In the genomic region with DNA sequence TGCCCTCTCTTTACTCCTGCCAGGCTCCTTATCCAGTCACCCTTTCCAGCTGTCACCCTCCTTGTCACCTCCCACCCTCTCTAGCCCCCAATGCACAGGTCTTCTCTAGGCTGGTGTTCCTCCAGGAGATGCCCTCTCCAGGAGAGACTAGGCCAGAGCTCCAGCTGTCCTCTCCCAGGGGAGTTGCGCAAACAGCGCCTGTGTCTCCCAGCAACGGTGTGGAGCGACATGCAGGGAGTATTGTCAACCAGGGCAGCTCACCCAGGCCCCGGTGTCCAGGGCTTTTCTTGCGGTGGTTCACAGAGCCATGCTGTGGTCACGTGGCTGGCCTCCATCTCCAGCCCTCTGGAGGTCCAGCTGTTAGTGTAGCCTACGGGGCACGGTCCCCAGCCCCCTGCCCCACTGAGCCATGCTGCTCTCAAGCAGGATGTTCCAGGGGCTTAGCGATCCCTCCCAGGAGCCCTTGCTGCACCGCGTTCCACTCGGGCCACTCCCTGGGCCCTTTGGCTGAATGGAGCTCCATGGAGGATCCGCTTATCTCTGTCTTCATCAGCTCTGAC, we compare ENCODE assay signal across 29 cellular contexts. TPM values are rescaled to one million over a fixed set of nuclear protein-coding genes. Genes with fewer than 3 reads are reported as not detected.
DNase-seq lines count a peak whose midpoint lies in the region; ATAC-seq, FAIRE-seq and TF ChIP-seq lines count a peak whose summit lies in the region.
"Had no signal": no experiment of that assay in that cellular context is flagged by ENCODE, and none has a peak within 500 bp of the region (broad histone marks: within the 10 kb centered on the region; RNA-seq: fewer than 3 reads in every experiment).

No MANE protein-coding gene starts in this region.

- TF ChIP-seq CTCF in IMR-90 (conservative IDR thresholded peaks at IDR 0.05; ENCODE audit: low read depth, low read length) (no peak), K562 (IDR thresholded peaks at IDR 0.05 in 2 of 3, conservative IDR thresholded peaks at IDR 0.05 in 1 of 3; ENCODE audit: insufficient read depth in 2 of 3, low read depth in 1 of 3, low read length in 3 of 3) (no peak)

- H3K36me3 ChIP-seq in IMR-90 (ENCODE audit: control insufficient read depth, insufficient read depth, low read length) (no peaks in the 10 kb centered on the region), K562 (ENCODE audit: control insufficient read depth, insufficient read depth, low read length) (no peaks in the 10 kb centered on the region)
- no peaks in the 10 kb centered on the region for H3K36me3 ChIP-seq in CD4-positive, alpha-beta memory T cell (ENCODE audit: insufficient read depth, low read length)
- H3K36me3 ChIP-seq: ascending aorta, lower lobe of right lung, sigmoid colon had no signal

- no peak overlapping the region for H2BK15ac ChIP-seq in IMR-90 (ENCODE audit: low read depth, low read length)

- H3K4me3 ChIP-seq in IMR-90 (ENCODE audit: insufficient read depth, low read depth, low read length) (no peak overlapping the region), K562 (no peak overlapping the region)
- no peak overlapping the region for H3K4me3 ChIP-seq in CD4-positive, alpha-beta memory T cell (ENCODE audit: low read length in 2 of 2)
- H3K4me3 ChIP-seq: ascending aorta, lower lobe of right lung, mucosa of descending colon, sigmoid colon had no signal

- no peak overlapping the region for H4K8ac ChIP-seq in IMR-90 (ENCODE audit: low read depth in 2 of 2, low read length in 2 of 2)

- no peaks in the 10 kb centered on the region for H3K36me3 Mint-ChIP-seq in stimulated activated naive B cell treated with anti-CD40 and anti-IgM and Interleukin-4, amounts not matched to agents 10 μg/mL and 1 μg/mL and 100 μg/mL, for 72 hours
- H3K36me3 Mint-ChIP-seq in activated T-cell treated with anti-CD3 and anti-CD28 coated beads, Interleukin-2, amount 50 U/mL, for 4 hours (ENCODE audit: insufficient read depth), result no peaks in the 10 kb centered on the region
- no peaks in the 10 kb centered on the region for H3K36me3 Mint-ChIP-seq in CD4-positive, alpha-beta memory T cell
- H3K36me3 Mint-ChIP-seq: activated naive CD4-positive, alpha-beta T cell treated with anti-CD3 and anti-CD28 coated beads, Interleukin-2, amount 10 ng/mL, durations not matched to agents 7 days and 5 days had no signal

- no peak for TF ChIP-seq EP300 in K562 (IDR thresholded peaks at IDR 0.05; ENCODE audit: low read length)

- H4K91ac ChIP-seq in IMR-90 (ENCODE audit: insufficient read depth, low read depth, low read length), result no peak overlapping the region

- FAIRE-seq in K562 (lab: Jason Lieb, UNC), result no peak
- FAIRE-seq: frontal cortex, urothelium cell line had no signal

- no peak overlapping the region for H3K4me2 ChIP-seq in IMR-90 (ENCODE audit: low read depth, low read length)
- no peak overlapping the region for H3K4me2 ChIP-seq in K562 (ENCODE audit: insufficient read depth, low read length)

- H3K18ac ChIP-seq in IMR-90 (ENCODE audit: low read depth, low read length), result no peak overlapping the region

- CTCF ChIA-PET in IMR-90 (lab: Yijun Ruan, JAX) (interaction anchor here (0.6 kb wide), 2 partner anchors 10 to 16 kb away, joined by 3 read pairs; no protein-coding TSS in a partner anchor), K562 (lab: Yijun Ruan, JAX; ENCODE audit: low intra/inter-chr PET ratio) (no interaction called here)
- CTCF ChIA-PET in CD4-positive, alpha-beta memory T cell (lab: Charles Lee; ENCODE audit: partially characterized antibody), result interaction anchor here (2.2 kb wide), 1 partner anchor 9 kb away, joined by 8 read pairs; no protein-coding TSS in a partner anchor

- peaks cover 3 to 6% of the 10 kb centered on the region in 2 donors for H3K4me1 Mint-ChIP-seq in stimulated activated naive B cell treated with anti-CD40 and anti-IgM and Interleukin-4, amounts not matched to agents 10 μg/mL and 1 μg/mL and 100 μg/mL, for 72 hours
- H3K4me1 Mint-ChIP-seq in activated T-cell treated with anti-CD3 and anti-CD28 coated beads, Interleukin-2, amount 50 U/mL, for 4 hours (ENCODE audit: low read depth), result no peaks in the 10 kb centered on the region
- H3K4me1 Mint-ChIP-seq in CD4-positive, alpha-beta memory T cell, result no peaks in the 10 kb centered on the region
- H3K4me1 Mint-ChIP-seq: activated naive CD4-positive, alpha-beta T cell treated with anti-CD3 and anti-CD28 coated beads, Interleukin-2, amount 10 ng/mL, durations not matched to agents 7 days and 5 days; neural crest cell had no signal

- H4K5ac ChIP-seq in IMR-90 (ENCODE audit: low read depth, low read length), result no peak overlapping the region

- peak overlapping the region; percentile 20 for H3K27ac Mint-ChIP-seq in stimulated activated naive B cell treated with anti-CD40 and anti-IgM and Interleukin-4, amounts not matched to agents 10 μg/mL and 1 μg/mL and 100 μg/mL, for 72 hours
- H3K27ac Mint-ChIP-seq in CD4-positive, alpha-beta memory T cell, result peak overlapping the region in 1 of 7 donors; percentile 65
- H3K27ac Mint-ChIP-seq: activated naive CD4-positive, alpha-beta T cell treated with anti-CD3 and anti-CD28 coated beads, Interleukin-2, amount 10 ng/mL, durations not matched to agents 7 days and 5 days had no signal

- no peak overlapping the region for H3K9ac ChIP-seq in IMR-90 (ENCODE audit: low read depth, low read length)
- 0 out of 4 replicates have a peak overlapping the region, but pooled peaks of 1 of the 2 experiments have one; percentile 28 for H3K9ac ChIP-seq in K562 (ENCODE audit: insufficient read depth in 1 of 2, low read depth in 2 of 2, low read length in 2 of 2)

- H3K79me2 ChIP-seq in K562 (ENCODE audit: control insufficient read depth, insufficient read depth, low read length), result no peaks in the 10 kb centered on the region

- DNase-seq in Right ventricle myocardium superior (peak; percentile 55), left cardiac atrium (no peak), IMR-90 (no peak), K562 (ENCODE audit: extremely low read depth in 1 of 4, low spot score in 3 of 4) (peak in 2 of 4 experiments; percentile 18 to 23)
- no peak for DNase-seq in stimulated activated naive B cell treated with anti-CD40 and anti-IgM and Interleukin-4, amounts not matched to agents 10 μg/mL and 1 μg/mL and 100 μg/mL, for 72 hours
- DNase-seq in activated T-cell treated with anti-CD3 and anti-CD28 coated beads, Interleukin-2, amount 50 U/mL, for 4 hours, result no peak
- no peak for DNase-seq in CD4-positive, alpha-beta memory T cell
- DNase-seq: activated CD4-positive, alpha-beta T cell treated with anti-CD3 and anti-CD28 coated beads for 4 hours; activated naive CD4-positive, alpha-beta T cell treated with anti-CD3 and anti-CD28 coated beads, Interleukin-2, amount 10 ng/mL, durations not matched to agents 7 days and 5 days; activated T-cell treated with anti-CD3 and anti-CD28 coated beads, Interleukin-2, amount 50 U/mL, for 48 hours; islet precursor cell; lower lobe of right lung; mucosa of descending colon; NCI-H1048; NCI-H2029 treated with DMSO at 0.1 percent for 48 hours; NCI-H526 treated with DMSO at 0.1 percent for 48 hours; OCI-M1; SHP77 treated with DMSO at 0.1 percent for 48 hours; sigmoid colon; T-helper 1 cell had no signal

- H3K9me1 ChIP-seq in IMR-90 (ENCODE audit: insufficient read depth, low read length) (no peaks in the 10 kb centered on the region), K562 (ENCODE audit: control insufficient read depth, insufficient read depth, low read length) (no peaks in the 10 kb centered on the region)

- H3K79me1 ChIP-seq in IMR-90 (ENCODE audit: low read depth in 1 of 2, low read length in 2 of 2), result no peaks in the 10 kb centered on the region

- H4K20me1 ChIP-seq in IMR-90 (ENCODE audit: insufficient read depth, low read length) (no peaks in the 10 kb centered on the region), K562 (replicated peaks; ENCODE audit: control insufficient read depth, insufficient read depth, low read length) (peaks cover 5% of the 10 kb centered on the region; the same call in 1 of the 2 replicates)

- H3K56ac ChIP-seq in IMR-90 (ENCODE audit: extremely low read depth, insufficient read depth, low read length), result no peak overlapping the region

- 81% methylated on average over 12 of the region's 14 CpGs; no CpG with 5 or more reads in 1 of the 2 experiments for WGBS in IMR-90 (ENCODE audit: extremely low coverage in 2 of 2, insufficient read length in 1 of 2), 2 experiments
- WGBS in K562 (ENCODE audit: insufficient coverage, low coverage, missing lambda C conversion rate), result 18% methylated on average over 12 of the region's 14 CpGs

- TF ChIP-seq RAD21 in IMR-90 (IDR thresholded peaks at IDR 0.05; ENCODE audit: low read length) (no peak), K562 (CRISPR knock-in tag; conservative IDR thresholded peaks at IDR 0.05 in 1 of 2, IDR thresholded peaks at IDR 0.05 in 1 of 2) (no peak)

- no peak for ATAC-seq in Right ventricle myocardium superior (ENCODE audit: poor library complexity)
- no peak for ATAC-seq in left cardiac atrium
- ATAC-seq in IMR-90 (ENCODE audit: low read depth), result no peak
- ATAC-seq in K562, result peak; percentile 40
- ATAC-seq in stimulated activated naive B cell treated with anti-CD40 and anti-IgM and Interleukin-4, amounts not matched to agents 10 μg/mL and 1 μg/mL and 100 μg/mL, for 72 hours (replicated peaks), result no peak
- ATAC-seq in activated T-cell treated with anti-CD3 and anti-CD28 coated beads, Interleukin-2, amount 50 U/mL, for 4 hours, result no peak
- no peak for ATAC-seq in GM18858 (IDR thresholded peaks at IDR 0.05; ENCODE audit: unreplicated experiment)
- ATAC-seq: HCT116, lower lobe of right lung, mucosa of descending colon had no signal

- peaks cover 5% of the 10 kb centered on the region; the same call in 1 of the 2 replicates for H3K9me3 ChIP-seq in IMR-90 (ENCODE audit: control insufficient read depth, insufficient read depth, low read length)
- no peaks in the 10 kb centered on the region for H3K9me3 ChIP-seq in K562 (replicated peaks; ENCODE audit: control insufficient read depth, insufficient read depth, low read depth, low read length)
- no peaks in the 10 kb centered on the region for H3K9me3 ChIP-seq in CD4-positive, alpha-beta memory T cell (ENCODE audit: control insufficient read depth in 1 of 2, low read length in 2 of 2)
- H3K9me3 ChIP-seq: ascending aorta, lower lobe of right lung, mucosa of descending colon, sigmoid colon had no signal

- H2AFZ ChIP-seq in IMR-90 (replicated peaks; ENCODE audit: low read length, poor library complexity) (no peak overlapping the region), K562 (ENCODE audit: low read depth, low read length) (peak overlapping the region; percentile 54; the same call in 1 of the 2 replicates)

- no peak for TF ChIP-seq POLR2A in IMR-90 (IDR thresholded peaks at IDR 0.05; ENCODE audit: low read depth, low read length)
- no peak for TF ChIP-seq POLR2A in K562 (conservative IDR thresholded peaks at IDR 0.05)

- H3K4me1 ChIP-seq in IMR-90 (ENCODE audit: control insufficient read depth, insufficient read depth, low read length) (no peaks in the 10 kb centered on the region), K562 (replicated peaks in 1 of 2; ENCODE audit: control insufficient read depth in 2 of 2, insufficient read depth in 2 of 2, low read length in 2 of 2) (peaks cover 0 to 23% of the 10 kb centered on the region in 2 experiments; a peak in 3 of 5 replicates)
- H3K4me1 ChIP-seq in CD4-positive, alpha-beta memory T cell (ENCODE audit: insufficient read depth, low read length), result no peaks in the 10 kb centered on the region
- H3K4me1 ChIP-seq: ascending aorta, lower lobe of right lung, sigmoid colon had no signal

- H3K27me3 Mint-ChIP-seq in stimulated activated naive B cell treated with anti-CD40 and anti-IgM and Interleukin-4, amounts not matched to agents 10 μg/mL and 1 μg/mL and 100 μg/mL, for 72 hours, result peaks cover 2 to 10% of the 10 kb centered on the region in 2 donors
- H3K27me3 Mint-ChIP-seq in activated T-cell treated with anti-CD3 and anti-CD28 coated beads, Interleukin-2, amount 50 U/mL, for 4 hours (ENCODE audit: low read depth), result no peaks in the 10 kb centered on the region
- no peaks in the 10 kb centered on the region for H3K27me3 Mint-ChIP-seq in CD4-positive, alpha-beta memory T cell

- H2AK5ac ChIP-seq in IMR-90 (ENCODE audit: low read depth, low read length), result no peak overlapping the region

- H3K14ac ChIP-seq in IMR-90 (replicated peaks; ENCODE audit: low read depth, low read length), result no peak overlapping the region

- POLR2A ChIA-PET in IMR-90 (lab: Charles Lee; ENCODE audit: unreplicated experiment), result no interaction called here
- POLR2A ChIA-PET in K562 (lab: Yijun Ruan, JAX), result interaction anchor here (0.5 to 1.6 kb wide), 6 partner anchors 9 to 532 kb away, joined by 3 to 5 read pairs (median 3); no protein-coding TSS in a partner anchor
- POLR2A ChIA-PET in CD4-positive, alpha-beta memory T cell (lab: Charles Lee; ENCODE audit: partially characterized antibody), result no interaction called here

- no peak overlapping the region for H3K4me3 Mint-ChIP-seq in stimulated activated naive B cell treated with anti-CD40 and anti-IgM and Interleukin-4, amounts not matched to agents 10 μg/mL and 1 μg/mL and 100 μg/mL, for 72 hours
- no peak overlapping the region for H3K4me3 Mint-ChIP-seq in activated T-cell treated with anti-CD3 and anti-CD28 coated beads, Interleukin-2, amount 50 U/mL, for 4 hours
- H3K4me3 Mint-ChIP-seq in CD4-positive, alpha-beta memory T cell, result no peak overlapping the region
- H3K4me3 Mint-ChIP-seq: activated naive CD4-positive, alpha-beta T cell treated with anti-CD3 and anti-CD28 coated beads, Interleukin-2, amount 10 ng/mL, durations not matched to agents 7 days and 5 days; neural crest cell had no signal

- intact Hi-C loops in Right ventricle myocardium superior (cut with DNase I) (no loop called here), left cardiac atrium (cut with DNase I) (no loop called here), IMR-90 (cut with micrococcal nuclease) (no loop called here), K562 (cut with micrococcal nuclease) (no loop called here)
- intact Hi-C loops in CD4-positive, alpha-beta memory T cell (cut with micrococcal nuclease), result no loop called here

- H2BK120ac ChIP-seq in IMR-90 (ENCODE audit: low read depth, low read length), result no peak overlapping the region

- no peak overlapping the region for H3K23ac ChIP-seq in IMR-90 (ENCODE audit: low read depth, low read length)

- peak overlapping the region; percentile 16 for H2AK9ac ChIP-seq in IMR-90 (replicated peaks; ENCODE audit: low read depth, low read length, poor library complexity)

- dilution Hi-C loops in IMR-90 (cut with HindIII; ENCODE audit: low sequenced_read_pairs, unreplicated experiment), result no loop called here

- H2BK5ac ChIP-seq in IMR-90 (ENCODE audit: low read depth, low read length, poor library complexity, severe bottlenecking), result no peak overlapping the region

- no peak overlapping the region for H3K4ac ChIP-seq in IMR-90 (ENCODE audit: low read depth, low read length)

- H3K27me3 ChIP-seq in IMR-90 (ENCODE audit: control insufficient read depth, insufficient read depth, low read length), result peaks cover 17% of the 10 kb centered on the region; the same call in 1 of the 2 replicates
- peaks cover 30 to 79% of the 10 kb centered on the region in 2 experiments; a peak in 4 of 5 replicates for H3K27me3 ChIP-seq in K562 (ENCODE audit: control insufficient read depth in 2 of 2, insufficient read depth in 2 of 2, low read length in 2 of 2)
- no peaks in the 10 kb centered on the region for H3K27me3 ChIP-seq in CD4-positive, alpha-beta memory T cell (ENCODE audit: insufficient read depth, low read length)
- H3K27me3 ChIP-seq: ascending aorta, sigmoid colon had no signal

- BruUV-seq in IMR-90 (replicated peaks; lab: Mats Ljungman, UMichigan) (no TSS peak), K562 (replicated peaks; lab: Mats Ljungman, UMichigan) (no TSS peak)

- H3K27ac ChIP-seq in IMR-90 (ENCODE audit: insufficient read depth, low read length) (no peak overlapping the region), K562 (ENCODE audit: extremely low read depth, low read depth, low read length) (no peak overlapping the region)
- H3K27ac ChIP-seq in CD4-positive, alpha-beta memory T cell (ENCODE audit: low read depth, low read length), result no peak overlapping the region
- H3K27ac ChIP-seq: ascending aorta, lower lobe of right lung, sigmoid colon had no signal

- H3K9me3 Mint-ChIP-seq in stimulated activated naive B cell treated with anti-CD40 and anti-IgM and Interleukin-4, amounts not matched to agents 10 μg/mL and 1 μg/mL and 100 μg/mL, for 72 hours, result no peaks in the 10 kb centered on the region
- H3K9me3 Mint-ChIP-seq in activated T-cell treated with anti-CD3 and anti-CD28 coated beads, Interleukin-2, amount 50 U/mL, for 4 hours, result no peaks in the 10 kb centered on the region
- H3K9me3 Mint-ChIP-seq in CD4-positive, alpha-beta memory T cell, result peaks cover 0 to 2% (median 0%) of the 10 kb centered on the region in 8 donors
- H3K9me3 Mint-ChIP-seq: activated naive CD4-positive, alpha-beta T cell treated with anti-CD3 and anti-CD28 coated beads, Interleukin-2, amount 10 ng/mL, durations not matched to agents 7 days and 5 days; neural crest cell had no signal

- no peak overlapping the region for H2BK20ac ChIP-seq in IMR-90 (ENCODE audit: low read depth, low read length)

- in situ Hi-C loops in IMR-90 (cut with MboI; ENCODE audit: low sequenced_read_pairs), result no loop called here
- in situ Hi-C loops in K562 (cut with MboI), result no loop called here

RNA-seq across cellular contexts. Expression of gene CCNQ, which starts 34.8 kb away (rescaled TPM):
- total RNA-seq in Right ventricle myocardium superior, result 40.7 TPM
- 10 to 100 TPM; 31.4 to 31.8 TPM for total RNA-seq in left cardiac atrium
- 26.9 and 27.6 TPM in 2 replicates for total RNA-seq in IMR-90 (2012; rRNA removed)
- polyA plus RNA-seq in IMR-90 (2012; rRNA removed), result 35.2 and 39.1 TPM in 2 replicates
- 23.9 and 50.9 TPM in 2 replicates for polyA plus RNA-seq in IMR-90 (2012; cell fraction: cytosol; rRNA removed)
- 15.4 and 26.3 TPM in 2 replicates for polyA plus RNA-seq in IMR-90 (2012; cell fraction: nucleus; rRNA removed; ENCODE audit: low replicate concordance)
- total RNA-seq in K562 (2011; cell fraction: chromatin; rRNA removed; ENCODE audit: low replicate concordance), result 9.4 and 14.9 TPM in 2 replicates
- total RNA-seq in K562 (2011; cell fraction: nucleolus; rRNA removed), result 13.5 and 17.1 TPM in 2 replicates
- total RNA-seq in K562 (2011; cell fraction: nucleoplasm; rRNA removed), result 12.1 and 14.7 TPM in 2 replicates
- 53.8 and 59.5 TPM in 2 replicates for total RNA-seq in K562 (2014; rRNA removed)
- total RNA-seq in K562 (2014; rRNA removed; fragmentation: Illumina TruSeq; extraction: Trizol), result 11.6 and 12.8 TPM in 2 replicates
- 27.0 and 30.0 TPM in 2 replicates for total RNA-seq in K562 (2015; rRNA removed; fragmentation: Illumina TruSeq; extraction: Trizol)
- total RNA-seq in K562 (2021), result 25.3 and 28.5 TPM in 2 replicates
- 25.3 and 32.9 TPM in 2 replicates for polyA plus RNA-seq in K562 (2011; rRNA removed)
- 46.4 and 64.2 TPM in 2 replicates for polyA plus RNA-seq in K562 (2011; cell fraction: cytosol; rRNA removed)
- 20.0 and 22.0 TPM in 2 replicates for polyA plus RNA-seq in K562 (2011; cell fraction: nucleus; rRNA removed)
- polyA plus RNA-seq in K562 (2012), result 19.7 and 27.3 TPM in 2 replicates
- polyA plus RNA-seq in K562 (2014; fragmentation: Illumina TruSeq; extraction: Trizol), result 18.0 and 18.2 TPM in 2 replicates
- polyA plus RNA-seq in K562 (2014; fragmentation: Nextera tagmentation; extraction: Ambion mirVana), result 1 to 10 TPM in 1 of 2 experiments, under 1 TPM in 1; 0.92 to 1.6 TPM
- polyA plus RNA-seq in K562 (2014; rRNA removed), result 35.9 and 47.3 TPM in 2 replicates
- 10.7 and 11.7 TPM in 2 replicates for polyA minus RNA-seq in K562 (2011; rRNA and poly(A)+ RNA removed)
- polyA minus RNA-seq in K562 (2011; cell fraction: cytosol; rRNA and poly(A)+ RNA removed), result 12.9 and 16.4 TPM in 2 replicates
- 4.2 and 6.2 TPM in 2 replicates for polyA minus RNA-seq in K562 (2011; cell fraction: nucleus; rRNA and poly(A)+ RNA removed)
- total RNA-seq in activated T-cell treated with anti-CD3 and anti-CD28 coated beads, Interleukin-2, amount 50 U/mL, for 4 hours, result 10 to 100 TPM; 38.6 to 46.9 (median 39.1) TPM
- total RNA-seq in CD4-positive, alpha-beta memory T cell, result 10 to 100 TPM; 26.1 to 26.3 TPM
- 10 to 100 TPM; 51.2 to 53.6 TPM for polyA plus RNA-seq in CD4-positive, alpha-beta memory T cell

RNA-seq across cellular contexts. Expression of gene ATP2B3, which starts 46.7 kb away (rescaled TPM):
- total RNA-seq in Right ventricle myocardium superior (not detected), left cardiac atrium (under 1 TPM in 1 of 2 donors, not detected in 1; 0.10 TPM), IMR-90 (2012; rRNA removed) (under 0.01 TPM in 1 of 2 replicates, not detected in the other), K562 (2014; rRNA removed) (not detected in 2 replicates), K562 (2014; rRNA removed; fragmentation: Illumina TruSeq; extraction: Trizol) (not detected in 2 replicates), K562 (2015; rRNA removed; fragmentation: Illumina TruSeq; extraction: Trizol) (not detected in 2 replicates), K562 (2021) (not detected in 2 replicates)
- polyA plus RNA-seq in IMR-90 (2012; rRNA removed) (0.03 and 0.06 TPM in 2 replicates), K562 (2011; rRNA removed) (0.04 TPM in 1 of 2 replicates, not detected in the other), K562 (2014; fragmentation: Illumina TruSeq; extraction: Trizol) (not detected in 2 replicates), K562 (2014; fragmentation: Nextera tagmentation; extraction: Ambion mirVana) (under 1 TPM in 1 of 2 experiments, not detected in 1; 0.04 TPM), K562 (2014; rRNA removed) (0.04 TPM in 1 of 2 replicates, not detected in the other)
- 0.03 TPM in 1 of 2 replicates, not detected in the other for polyA plus RNA-seq in IMR-90 (2012; cell fraction: cytosol; rRNA removed)
- polyA plus RNA-seq in IMR-90 (2012; cell fraction: nucleus; rRNA removed; ENCODE audit: low replicate concordance), result 0.26 and 0.38 TPM in 2 replicates
- total RNA-seq in K562 (2011; cell fraction: chromatin; rRNA removed; ENCODE audit: low replicate concordance), result not detected in 2 replicates
- not detected in 2 replicates for total RNA-seq in K562 (2011; cell fraction: nucleolus; rRNA removed)
- total RNA-seq in K562 (2011; cell fraction: nucleoplasm; rRNA removed), result not detected in 2 replicates
- 0.03 and 0.07 TPM in 2 replicates for polyA plus RNA-seq in K562 (2011; cell fraction: cytosol; rRNA removed)
- 0.04 and 0.06 TPM in 2 replicates for polyA plus RNA-seq in K562 (2011; cell fraction: nucleus; rRNA removed)
- polyA plus RNA-seq in K562 (2012), result 0.01 and 0.07 TPM in 2 replicates
- polyA minus RNA-seq in K562 (2011; rRNA and poly(A)+ RNA removed), result not detected in 2 replicates
- not detected in 2 replicates for polyA minus RNA-seq in K562 (2011; cell fraction: cytosol; rRNA and poly(A)+ RNA removed)
- polyA minus RNA-seq in K562 (2011; cell fraction: nucleus; rRNA and poly(A)+ RNA removed), result not detected in 2 replicates
- under 1 TPM in 1 of 3 donors, not detected in 2; 0.05 TPM for total RNA-seq in activated T-cell treated with anti-CD3 and anti-CD28 coated beads, Interleukin-2, amount 50 U/mL, for 4 hours
- total RNA-seq in CD4-positive, alpha-beta memory T cell, result not detected
- polyA plus RNA-seq in CD4-positive, alpha-beta memory T cell, result under 1 TPM in 1 of 2 donors, not detected in 1; 0.09 TPM
- total RNA-seq: activated CD8-positive, alpha-beta memory T cell treated with anti-CD3 and anti-CD28 coated beads for 36 hours; Daoy; lower lobe of right lung; subcutaneous adipose tissue had no signal
